Comparison of ENCODE assay signal across 19 cellular contexts in the genomic region with DNA sequence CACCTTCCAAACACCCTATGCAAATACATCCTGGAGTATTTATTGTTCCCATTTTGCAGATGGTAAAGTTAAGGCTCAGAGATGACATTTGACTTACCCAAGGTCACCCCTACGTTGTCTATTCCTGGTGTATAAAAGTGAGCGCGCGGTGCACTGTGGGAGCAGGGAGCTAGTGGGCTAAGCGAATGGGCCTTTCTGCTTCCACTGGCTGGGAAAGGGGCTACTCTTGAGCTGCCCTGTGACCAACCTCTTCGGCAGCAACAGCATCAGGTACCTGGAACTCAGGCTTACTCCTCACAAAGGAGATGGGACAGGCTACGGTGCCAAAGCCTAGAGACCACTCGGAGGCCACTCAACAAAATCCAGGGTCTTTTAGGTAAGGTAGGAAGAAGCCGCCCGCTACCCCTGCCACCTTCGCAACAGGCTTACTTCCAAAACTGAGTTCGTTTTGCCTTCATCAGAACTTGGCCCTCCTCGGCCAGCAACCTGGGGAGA. TPM values are rescaled to one million over a fixed set of nuclear protein-coding genes. Genes with fewer than 3 reads are reported as not detected.
DNase-seq lines count a peak whose midpoint lies in the region; ATAC-seq and TF ChIP-seq lines count a peak whose summit lies in the region.
"Had no signal": no experiment of that assay in that cellular context is flagged by ENCODE, and none has a peak within 500 bp of the region (broad histone marks: within the 10 kb centered on the region; RNA-seq: fewer than 3 reads in every experiment).

No MANE protein-coding gene starts in this region.

- H3K4me2 ChIP-seq in smooth muscle cell: peak overlapping the region; percentile 61
- H3K4me2 ChIP-seq: BLaER1 had no signal

- no peaks in the 10 kb centered on the region for H3F3A ChIP-seq in smooth muscle cell (ENCODE audit: low read depth)

- H4K20me1 ChIP-seq in smooth muscle cell (ENCODE audit: low read depth): no peaks in the 10 kb centered on the region
- H4K20me1 ChIP-seq: BLaER1 had no signal

- 16 to 17% methylated on average over 10 to 13 of the region's 13 CpGs for WGBS in body of pancreas, 2 donors
- 29% methylated on average over 13 of the region's 13 CpGs for WGBS in smooth muscle cell (ENCODE audit: low lambda C conversion rate)

- ATAC-seq in left cardiac atrium (no peak), body of pancreas (no peak), GM18873 (IDR thresholded peaks at IDR 0.05; ENCODE audit: low FRiP score, unreplicated experiment) (no peak), HG03469 (IDR thresholded peaks at IDR 0.05; ENCODE audit: unreplicated experiment) (no peak)

- H2AFZ ChIP-seq in smooth muscle cell (ENCODE audit: low read depth): no peak overlapping the region

- H3K9me3 ChIP-seq in cardiac muscle cell (ENCODE audit: low read depth) (no peaks in the 10 kb centered on the region), body of pancreas (no peaks in the 10 kb centered on the region), iPS-18c (ENCODE audit: control insufficient read depth, insufficient read depth, low read length) (no peaks in the 10 kb centered on the region), smooth muscle cell (replicated peaks; ENCODE audit: low read depth) (no peaks in the 10 kb centered on the region)

- no peak for DNase-seq in cardiac muscle cell (ENCODE audit: low read depth in 1 of 2, low spot score in 1 of 2)
- no peak for DNase-seq in left cardiac atrium
- peak in 1 of 4 donors; percentile 55 for DNase-seq in body of pancreas
- DNase-seq in smooth muscle cell (lab: John Stamatoyannopoulos, UW; ENCODE audit: unreplicated experiment): no peak
- DNase-seq in Kasumi-1 (lab: John Stamatoyannopoulos, UW): no peak
- DNase-seq: 8988T; CD8-positive, alpha-beta memory T cell; GOT3; NCI-H1436 treated with DMSO at 0.1 percent for 48 hours; NCI-H345; NCI-H69; NK-92 treated with Interleukin-12 subunit alpha and Interleukin-12 subunit beta, amount 100 ng/mL, for 24 hours had no signal

- TF ChIP-seq POLR2A in body of pancreas (IDR thresholded peaks at IDR 0.05): no peak

- H3K27me3 ChIP-seq in cardiac muscle cell: peaks cover 100% of the 10 kb centered on the region
- H3K27me3 ChIP-seq in body of pancreas: no peaks in the 10 kb centered on the region
- peaks cover 99% of the 10 kb centered on the region for H3K27me3 ChIP-seq in smooth muscle cell (ENCODE audit: low read depth)

- H3K27ac ChIP-seq in cardiac muscle cell (no peak overlapping the region), body of pancreas (peak overlapping the region; percentile 80 to 92 (median 86)), smooth muscle cell (ENCODE audit: low read depth) (no peak overlapping the region)
- H3K27ac ChIP-seq: BLaER1, RWPE1 had no signal

- no peaks in the 10 kb centered on the region for H3K79me2 ChIP-seq in smooth muscle cell (ENCODE audit: low read depth)

- no peak overlapping the region for H3K9ac ChIP-seq in smooth muscle cell (ENCODE audit: low read depth)
- H3K9ac ChIP-seq: BLaER1 had no signal

- TF ChIP-seq CTCF in cardiac muscle cell (IDR thresholded peaks at IDR 0.05; ENCODE audit: low read depth, low read length): no peak
- no peak for TF ChIP-seq CTCF in body of pancreas (IDR thresholded peaks at IDR 0.05)
- TF ChIP-seq CTCF in smooth muscle cell (IDR thresholded peaks at IDR 0.05; ENCODE audit: borderline replicate concordance, insufficient read depth, poor library complexity, severe bottlenecking): no peak

- H3K36me3 ChIP-seq in cardiac muscle cell (no peaks in the 10 kb centered on the region), body of pancreas (replicated peaks in 1 of 2; ENCODE audit: insufficient read depth in 1 of 2, low read depth in 2 of 2) (no peaks in the 10 kb centered on the region), smooth muscle cell (ENCODE audit: low read depth) (no peaks in the 10 kb centered on the region)
- H3K36me3 ChIP-seq: BLaER1 had no signal

- H3K4me1 ChIP-seq in cardiac muscle cell (ENCODE audit: low read depth): no peaks in the 10 kb centered on the region
- H3K4me1 ChIP-seq in body of pancreas: peaks cover 56% of the 10 kb centered on the region
- peaks cover 17% of the 10 kb centered on the region for H3K4me1 ChIP-seq in smooth muscle cell (ENCODE audit: low read depth)
- H3K4me1 ChIP-seq: BLaER1 had no signal

- H3K4me3 ChIP-seq in cardiac muscle cell (peak overlapping the region; percentile 11), body of pancreas (peak overlapping the region in 1 of 2 donors; percentile 41), iPS-18c (ENCODE audit: insufficient read depth, low read depth, low read length) (peak overlapping the region; percentile 17; the same call in 1 of the 2 replicates), smooth muscle cell (no peak overlapping the region)
- H3K4me3 ChIP-seq: BLaER1 had no signal

- intact Hi-C loops in left cardiac atrium (cut with DNase I) (no loop called here), body of pancreas (cut with DNase I) (no loop called here)

RNA-seq across cellular contexts. Expression of a gene that starts 2.4 kb away (rescaled TPM):
- not detected in 2 replicates for total RNA-seq in cardiac muscle cell
- not detected in 2 replicates for polyA plus RNA-seq in cardiac muscle cell
- total RNA-seq in left cardiac atrium: not detected
- total RNA-seq in body of pancreas: 100 to 1,000 TPM in 1 of 2 donors, 10 to 100 TPM in 1; 48.3 to 138 TPM
- total RNA-seq in smooth muscle cell: not detected in 2 replicates
- 0.17 TPM in 1 of 2 replicates, not detected in the other for polyA plus RNA-seq in smooth muscle cell
- total RNA-seq: CD8-positive, alpha-beta memory T cell; Daoy had no signal
- polyA plus RNA-seq: CD8-positive, alpha-beta memory T cell; IgD-negative memory B cell had no signal

Comparison
In these comparisons a context has a peak if more than half of its experiments do, and no peak if none do; other contexts are left out.
1. H3K27ac ChIP-seq: peak in body of pancreas (4 of 4); none in cardiac muscle cell (single experiment) and smooth muscle cell (single experiment).
2. RNA of a gene that starts 2.4 kb away (total RNA-seq): 48.3 to 138 TPM in body of pancreas; not detected in cardiac muscle cell, not detected in left cardiac atrium and not detected in smooth muscle cell; every median in the first group is over 10 times any median in the second.